Comparison of ENCODE assay signal across 13 cellular contexts in genomic region chr14:90510208-90510607, GRCh38.
A peak's percentile ranks its signal among the peaks of the same experiment; 100 is the strongest.
DNase-seq lines count a peak whose midpoint lies in the region; ATAC-seq, FAIRE-seq and TF ChIP-seq lines count a peak whose summit lies in the region.
"Had no signal": no experiment of that assay in that cellular context is flagged by ENCODE, and none has a peak within 500 bp of the region (broad histone marks: within the 10 kb centered on the region; RNA-seq: fewer than 3 reads in every experiment).

No MANE protein-coding gene starts in this region.

- intact Hi-C loops in HCT116 (cut with micrococcal nuclease) (no loop called here), pancreas (cut with DNase I) (loop anchor here in 1 of 3 donors (10.0 kb wide), 1 partner anchor 105 kb away; no protein-coding TSS in a partner anchor)

- TF ChIP-seq POLR2A in HCT116 (IDR thresholded peaks at IDR 0.05; ENCODE audit: borderline replicate concordance, extremely low read depth, insufficient read depth, insufficient read length) (no peak), gastroesophageal sphincter (IDR thresholded peaks at IDR 0.05) (no peak)

- H3K79me2 ChIP-seq in HCT116 (ENCODE audit: insufficient read depth, low read length) = no peaks in the 10 kb centered on the region

- WGBS in gastroesophageal sphincter (ENCODE audit: low coverage in 1 of 2), 2 donors = 40% methylated on average over 1 of the region's 9 CpGs; no CpG with 5 or more reads in 1 of the 2 donors
- 49 to 52% methylated on average over 9 of the region's 9 CpGs for WGBS in pancreas, 2 donors

- POLR2A ChIA-PET in HCT116 (lab: Charles Lee) = no interaction called here

- TF ChIP-seq CTCF in HCT116 (IDR thresholded peaks at IDR 0.05 in 2 of 3, conservative IDR thresholded peaks at IDR 0.05 in 1 of 3; ENCODE audit: borderline replicate concordance in 1 of 3, insufficient read depth in 1 of 3, low read depth in 2 of 3, low read length in 2 of 3) (no peak), gastroesophageal sphincter (IDR thresholded peaks at IDR 0.05) (no peak), pancreas (IDR thresholded peaks at IDR 0.05) (no peak)

- H4K20me1 ChIP-seq in HCT116 (ENCODE audit: insufficient read depth) = no peaks in the 10 kb centered on the region

- H3K9me2 ChIP-seq in HCT116 (ENCODE audit: insufficient read depth) = no peaks in the 10 kb centered on the region

- no peaks in the 10 kb centered on the region for H3K4me1 Mint-ChIP-seq in activated T-cell treated with anti-CD3 and anti-CD28 coated beads, Interleukin-2, amount 50 U/mL, for 4 hours (ENCODE audit: low read depth)
- H3K4me1 Mint-ChIP-seq: activated T-helper 17 cell treated with anti-CD3 and anti-CD28 coated beads, Interleukin-2, amount 50 U/mL, for 72 hours had no signal

- no peak overlapping the region for H3K4me3 ChIP-seq in HCT116 (replicated peaks in 1 of 2; ENCODE audit: low read depth in 1 of 2, low read length in 2 of 2)
- H3K4me3 ChIP-seq in gastroesophageal sphincter = no peak overlapping the region
- no peak overlapping the region for H3K4me3 ChIP-seq in pancreas

- H3K27me3 Mint-ChIP-seq in activated T-cell treated with anti-CD3 and anti-CD28 coated beads, Interleukin-2, amount 50 U/mL, for 4 hours (ENCODE audit: low read depth) = peaks cover 23% of the 10 kb centered on the region

- no peaks in the 10 kb centered on the region for H3K27me3 ChIP-seq in HCT116 (ENCODE audit: insufficient read depth, low read length)
- H3K27me3 ChIP-seq in gastroesophageal sphincter = no peaks in the 10 kb centered on the region
- no peaks in the 10 kb centered on the region for H3K27me3 ChIP-seq in pancreas

- CTCF ChIA-PET in HCT116 (lab: Charles Lee) = interaction anchor here (1.6 kb wide), 1 partner anchor 11 kb away, joined by 6 read pairs; no protein-coding TSS in a partner anchor

- H3K4me1 ChIP-seq in HCT116 (ENCODE audit: control insufficient read depth in 1 of 2, insufficient read depth in 2 of 2, low read length in 2 of 2) (peaks cover 32 to 45% of the 10 kb centered on the region in 2 experiments), gastroesophageal sphincter (peaks cover 0 to 47% (median 19%) of the 10 kb centered on the region in 3 donors), pancreas (peaks cover 5 to 16% (median 14%) of the 10 kb centered on the region in 3 donors)

- peak overlapping the region; percentile 29 for H3K4me2 ChIP-seq in HCT116 (ENCODE audit: low read length)
- H3K4me2 ChIP-seq: KMS-11 had no signal

- ATAC-seq in HCT116 (peak; percentile 10; the same call in 1 of the 2 replicates), gastroesophageal sphincter (peak; percentile 28), pancreas (peak; percentile 56 to 70 (median 63))
- ATAC-seq in activated T-cell treated with anti-CD3 and anti-CD28 coated beads, Interleukin-2, amount 50 U/mL, for 4 hours = no peak
- ATAC-seq: activated T-helper 17 cell treated with anti-CD3 and anti-CD28 coated beads, Interleukin-2, amount 50 U/mL, for 72 hours had no signal

- no peaks in the 10 kb centered on the region for H3K9me3 Mint-ChIP-seq in activated T-cell treated with anti-CD3 and anti-CD28 coated beads, Interleukin-2, amount 50 U/mL, for 4 hours
- H3K9me3 Mint-ChIP-seq: activated T-helper 17 cell treated with anti-CD3 and anti-CD28 coated beads, Interleukin-2, amount 50 U/mL, for 72 hours had no signal

- H3K27ac ChIP-seq in HCT116 (ENCODE audit: low read depth, low read length) (no peak overlapping the region; the same call in 1 of the 2 replicates), gastroesophageal sphincter (peak overlapping the region in 2 of 4 donors; percentile 10 to 26), pancreas (peak overlapping the region; percentile 48 to 90 (median 69))
- H3K27ac ChIP-seq: KMS-11 had no signal

- peak overlapping the region; percentile 27 for H2AFZ ChIP-seq in HCT116 (ENCODE audit: low read depth, low read length, poor library complexity, severe bottlenecking)

- DNase-seq in HCT116 (ENCODE audit: low read depth, low spot score) = no peak
- peak; percentile 77 for DNase-seq in NCI-H2196 (lab: John Stamatoyannopoulos, UW; ENCODE audit: unreplicated experiment)
- DNase-seq in pancreas = peak in 4 of 6 donors; percentile 67 to 84 (median 81)
- DNase-seq in activated T-cell treated with anti-CD3 and anti-CD28 coated beads for 4 hours = no peak
- DNase-seq in GDM1 (lab: John Stamatoyannopoulos, UW) = no peak
- no peak for DNase-seq in anterior cingulate cortex (lab: John Stamatoyannopoulos, UW)
- no peak for DNase-seq in activated T-cell treated with anti-CD3 and anti-CD28 coated beads, Interleukin-2, amount 50 U/mL, for 4 hours
- DNase-seq: foreskin melanocyte had no signal

- H3K4me3 Mint-ChIP-seq in activated T-cell treated with anti-CD3 and anti-CD28 coated beads, Interleukin-2, amount 50 U/mL, for 4 hours = no peak overlapping the region
- H3K4me3 Mint-ChIP-seq: activated T-helper 17 cell treated with anti-CD3 and anti-CD28 coated beads, Interleukin-2, amount 50 U/mL, for 72 hours had no signal

- H3K36me3 Mint-ChIP-seq in activated T-cell treated with anti-CD3 and anti-CD28 coated beads, Interleukin-2, amount 50 U/mL, for 4 hours (ENCODE audit: insufficient read depth) = no peaks in the 10 kb centered on the region

- TF ChIP-seq EP300 in gastroesophageal sphincter (IDR thresholded peaks at IDR 0.05) = no peak

- TF ChIP-seq RAD21 in HCT116 (IDR thresholded peaks at IDR 0.05; ENCODE audit: low read depth) = no peak

- RAD21 ChIA-PET in HCT116 (lab: Charles Lee; ENCODE audit: low non-redundant PET in 1 of 2, low total read pairs in 2 of 2, uncharacterized antibody in 2 of 2, unreplicated experiment in 2 of 2) = no interaction called here

- H3K9ac ChIP-seq in HCT116 (ENCODE audit: low read length) = no peak overlapping the region
- H3K9ac ChIP-seq: KMS-11 had no signal

- no peak for FAIRE-seq in pancreas (lab: Jason Lieb, UNC)
- FAIRE-seq: GM18507, TTC549 had no signal

- H3K36me3 ChIP-seq in HCT116 (ENCODE audit: control insufficient read depth in 1 of 2, insufficient read depth in 2 of 2, low read length in 2 of 2) = no peaks in the 10 kb centered on the region
- H3K36me3 ChIP-seq in gastroesophageal sphincter = no peaks in the 10 kb centered on the region
- no peaks in the 10 kb centered on the region for H3K36me3 ChIP-seq in pancreas

- no peaks in the 10 kb centered on the region for H3K9me3 ChIP-seq in HCT116 (ENCODE audit: control insufficient read depth in 1 of 2, insufficient read depth in 1 of 2, low read depth in 1 of 2, low read length in 2 of 2)
- H3K9me3 ChIP-seq in gastroesophageal sphincter = no peaks in the 10 kb centered on the region
- no peaks in the 10 kb centered on the region for H3K9me3 ChIP-seq in pancreas

- no TSS peak for BruUV-seq in HCT116 (replicated peaks; lab: Mats Ljungman, UMichigan)

TF ChIP-seq in HCT116, 20 proteins besides CTCF, POLR2A, EP300 and RAD21 (continues in another document):
- TF ChIP-seq EZH2phosphoT487 (IDR thresholded peaks at IDR 0.05; ENCODE audit: borderline replicate concordance) (no peak), FOSL1 (IDR thresholded peaks at IDR 0.05; ENCODE audit: low read depth) (no peak), EGR1 (IDR thresholded peaks at IDR 0.05; ENCODE audit: low read depth) (no peak), CBX3 (IDR thresholded peaks at IDR 0.05; ENCODE audit: low read depth) (no peak), ATF3 (IDR thresholded peaks at IDR 0.05) (no peak), JUND (IDR thresholded peaks at IDR 0.05) (no peak), POLR2AphosphoS5 (IDR thresholded peaks at IDR 0.05; ENCODE audit: low read depth, low read length) (no peak), ZNF274 (IDR thresholded peaks at IDR 0.05; ENCODE audit: low read depth, low read length) (no peak), REST (IDR thresholded peaks at IDR 0.05; ENCODE audit: low read depth) (no peak), TCF7L2 (IDR thresholded peaks at IDR 0.05; ENCODE audit: borderline replicate concordance, extremely low read depth, insufficient read depth, insufficient read length) (no peak), ZFX (IDR thresholded peaks at IDR 0.05) (no peak)

Comparison
In these comparisons a context has a peak if more than half of its experiments do, and no peak if none do; other contexts are left out.
1. ATAC-seq: peak in HCT116 (single experiment), gastroesophageal sphincter (single experiment) and pancreas (4 of 4); none in activated T-cell treated with anti-CD3 and anti-CD28 coated beads, Interleukin-2, amount 50 U/mL, for 4 hours (0 of 2).
2. DNase-seq: peak in NCI-H2196 (single experiment) and pancreas (4 of 6); none in HCT116 (single experiment), activated T-cell treated with anti-CD3 and anti-CD28 coated beads for 4 hours (single experiment), GDM1 (single experiment), anterior cingulate cortex (0 of 58) and activated T-cell treated with anti-CD3 and anti-CD28 coated beads, Interleukin-2, amount 50 U/mL, for 4 hours (single experiment).